In genomic region chr16:80233097-80233835, GRCh38 we compare ENCODE assay signal across 17 cellular contexts.
DNase-seq lines count a peak whose midpoint lies in the region; ATAC-seq and TF ChIP-seq lines count a peak whose summit lies in the region.
"Had no signal": no experiment of that assay in that cellular context is flagged by ENCODE, and none has a peak within 500 bp of the region (broad histone marks: within the 10 kb centered on the region; RNA-seq: fewer than 3 reads in every experiment).

No MANE protein-coding gene starts in this region.

- H3K27me3 ChIP-seq in prostate gland (replicated peaks; ENCODE audit: insufficient read depth) = no peaks in the 10 kb centered on the region

- WGBS in prostate gland = 59% methylated on average over 8 of the region's 8 CpGs

- H3K9me3 Mint-ChIP-seq in nephron progenitor cell = peaks cover 9% of the 10 kb centered on the region

- DNase-seq in GM12865 (ENCODE audit: low read depth) = peak; percentile 4
- DNase-seq in kidney tubule cell (ENCODE audit: low spot score) = peak; percentile 13
- no peak for DNase-seq in nephron progenitor cell
- no peak for DNase-seq in Kasumi-1 (lab: John Stamatoyannopoulos, UW)
- no peak for DNase-seq in prostate gland (ENCODE audit: low spot score)
- no peak for DNase-seq in NCI-H1436 (lab: John Stamatoyannopoulos, UW)
- DNase-seq: C1 segment of cervical spinal cord, GF-D8, NCI-H1417 treated with DMSO at 0.1 percent for 48 hours, NCI-H2029, NCI-H510A treated with DMSO at 0.1 percent for 48 hours, PC-9 had no signal

- peak overlapping the region; percentile 50 for H3K27ac Mint-ChIP-seq in nephron progenitor cell

- H3K27me3 Mint-ChIP-seq in nephron progenitor cell (ENCODE audit: low read depth, poor library complexity) = peaks cover 4% of the 10 kb centered on the region

- intact Hi-C loops in prostate gland (cut with DNase I) = no loop called here

- ATAC-seq in SK-N-SH treated with all-trans-retinoic acid at 6 μM for 48 hours (no peak), HG03571 (IDR thresholded peaks at IDR 0.05; ENCODE audit: unreplicated experiment) (no peak)
- ATAC-seq: A549, Right ventricle myocardium inferior had no signal

- H3K4me1 Mint-ChIP-seq in nephron progenitor cell = no peaks in the 10 kb centered on the region

- no peak overlapping the region for H3K27ac ChIP-seq in prostate gland
- H3K27ac ChIP-seq: A549, PC-9, SK-N-MC had no signal

- no peaks in the 10 kb centered on the region for H3K36me3 Mint-ChIP-seq in nephron progenitor cell (ENCODE audit: low read depth)

- no peaks in the 10 kb centered on the region for H3K36me3 ChIP-seq in prostate gland

- H3K9me3 ChIP-seq in prostate gland = no peaks in the 10 kb centered on the region
- H3K9me3 ChIP-seq: A549 had no signal

- no peak overlapping the region for H3K4me3 ChIP-seq in GM12865 (ENCODE audit: low read depth, low read length)
- no peak overlapping the region for H3K4me3 ChIP-seq in prostate gland
- H3K4me3 ChIP-seq: A549, PC-9, SK-N-MC had no signal

- TF ChIP-seq CTCF in GM12865 (IDR thresholded peaks at IDR 0.05; ENCODE audit: insufficient read depth, low read depth, low read length, missing control alignments) = no peak
- TF ChIP-seq CTCF in nephron progenitor cell (IDR thresholded peaks at IDR 0.05) = no peak
- no peak for TF ChIP-seq CTCF in prostate gland (IDR thresholded peaks at IDR 0.05)

- no peak overlapping the region for H3K4me3 Mint-ChIP-seq in nephron progenitor cell

- H3K4me1 ChIP-seq in prostate gland (replicated peaks) = no peaks in the 10 kb centered on the region
- H3K4me1 ChIP-seq: A549 had no signal

- TF ChIP-seq POLR2A in prostate gland (IDR thresholded peaks at IDR 0.05) = no peak

TF ChIP-seq in SK-N-SH treated with all-trans-retinoic acid at 6 μM for 48 hours, 23 proteins besides CTCF, POLR2A, EP300 and RAD21:
- TF ChIP-seq TCF4 (CRISPR knock-in tag; IDR thresholded peaks at IDR 0.05; ENCODE audit: borderline replicate concordance) = peak; percentile 25; the same call in 1 of the 2 replicates
- TF ChIP-seq ZNF70 (CRISPR knock-in tag; IDR thresholded peaks at IDR 0.05) = no peak

Comparison
In these comparisons a context has a peak if more than half of its experiments do, and no peak if none do; other contexts are left out.
1. DNase-seq: peak in GM12865 (single experiment) and kidney tubule cell (single experiment); none in nephron progenitor cell (single experiment), Kasumi-1 (0 of 2), prostate gland (single experiment) and NCI-H1436 (single experiment).